Comparison of ENCODE assay signal across 1 cellular context in genomic region chr3:52547143-52547542, GRCh38.
TF ChIP-seq lines count a peak whose summit lies in the region.

No MANE protein-coding gene starts in this region.

TF ChIP-seq in GM12878, 131 proteins besides CTCF, POLR2A, EP300 and RAD21:
- no peak for TF ChIP-seq ETV6 (conservative IDR thresholded peaks at IDR 0.05 in 1 of 2, IDR thresholded peaks at IDR 0.05 in 1 of 2; ENCODE audit: borderline replicate concordance in 1 of 2, low read depth in 1 of 2)
- no peak for TF ChIP-seq SMC3 (IDR thresholded peaks at IDR 0.05; ENCODE audit: borderline replicate concordance, low read length)
- TF ChIP-seq CHD1 (IDR thresholded peaks at IDR 0.05; ENCODE audit: low read depth, low read length) = no peak
- TF ChIP-seq POLR2AphosphoS5 (IDR thresholded peaks at IDR 0.05; ENCODE audit: low read length) = no peak
- TF ChIP-seq EZH2 (IDR thresholded peaks at IDR 0.05; ENCODE audit: borderline replicate concordance, control insufficient read depth, low read depth, low read length) = no peak
- no peak for TF ChIP-seq EGR1 (IDR thresholded peaks at IDR 0.05; ENCODE audit: borderline replicate concordance in 1 of 2, low read depth in 2 of 2, low read length in 2 of 2)
- TF ChIP-seq, protein P1, sequence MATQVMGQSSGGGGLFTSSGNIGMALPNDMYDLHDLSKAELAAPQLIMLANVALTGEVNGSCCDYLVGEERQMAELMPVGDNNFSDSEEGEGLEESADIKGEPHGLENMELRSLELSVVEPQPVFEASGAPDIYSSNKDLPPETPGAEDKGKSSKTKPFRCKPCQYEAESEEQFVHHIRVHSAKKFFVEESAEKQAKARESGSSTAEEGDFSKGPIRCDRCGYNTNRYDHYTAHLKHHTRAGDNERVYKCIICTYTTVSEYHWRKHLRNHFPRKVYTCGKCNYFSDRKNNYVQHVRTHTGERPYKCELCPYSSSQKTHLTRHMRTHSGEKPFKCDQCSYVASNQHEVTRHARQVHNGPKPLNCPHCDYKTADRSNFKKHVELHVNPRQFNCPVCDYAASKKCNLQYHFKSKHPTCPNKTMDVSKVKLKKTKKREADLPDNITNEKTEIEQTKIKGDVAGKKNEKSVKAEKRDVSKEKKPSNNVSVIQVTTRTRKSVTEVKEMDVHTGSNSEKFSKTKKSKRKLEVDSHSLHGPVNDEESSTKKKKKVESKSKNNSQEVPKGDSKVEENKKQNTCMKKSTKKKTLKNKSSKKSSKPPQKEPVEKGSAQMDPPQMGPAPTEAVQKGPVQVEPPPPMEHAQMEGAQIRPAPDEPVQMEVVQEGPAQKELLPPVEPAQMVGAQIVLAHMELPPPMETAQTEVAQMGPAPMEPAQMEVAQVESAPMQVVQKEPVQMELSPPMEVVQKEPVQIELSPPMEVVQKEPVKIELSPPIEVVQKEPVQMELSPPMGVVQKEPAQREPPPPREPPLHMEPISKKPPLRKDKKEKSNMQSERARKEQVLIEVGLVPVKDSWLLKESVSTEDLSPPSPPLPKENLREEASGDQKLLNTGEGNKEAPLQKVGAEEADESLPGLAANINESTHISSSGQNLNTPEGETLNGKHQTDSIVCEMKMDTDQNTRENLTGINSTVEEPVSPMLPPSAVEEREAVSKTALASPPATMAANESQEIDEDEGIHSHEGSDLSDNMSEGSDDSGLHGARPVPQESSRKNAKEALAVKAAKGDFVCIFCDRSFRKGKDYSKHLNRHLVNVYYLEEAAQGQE (IDR thresholded peaks at IDR 0.05; ENCODE audit: low read depth, low read length) = no peak
- TF ChIP-seq, protein P2, sequence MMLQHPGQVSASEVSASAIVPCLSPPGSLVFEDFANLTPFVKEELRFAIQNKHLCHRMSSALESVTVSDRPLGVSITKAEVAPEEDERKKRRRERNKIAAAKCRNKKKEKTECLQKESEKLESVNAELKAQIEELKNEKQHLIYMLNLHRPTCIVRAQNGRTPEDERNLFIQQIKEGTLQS (IDR thresholded peaks at IDR 0.05; ENCODE audit: borderline replicate concordance, extremely low read depth, low read depth, low read length) = no peak
- no peak for TF ChIP-seq PAX8 (IDR thresholded peaks at IDR 0.05)
- no peak for TF ChIP-seq MYC (IDR thresholded peaks at IDR 0.05; ENCODE audit: insufficient read depth, insufficient read length, insufficient replicate concordance, low read length, severe bottlenecking)
- TF ChIP-seq, protein P3, sequence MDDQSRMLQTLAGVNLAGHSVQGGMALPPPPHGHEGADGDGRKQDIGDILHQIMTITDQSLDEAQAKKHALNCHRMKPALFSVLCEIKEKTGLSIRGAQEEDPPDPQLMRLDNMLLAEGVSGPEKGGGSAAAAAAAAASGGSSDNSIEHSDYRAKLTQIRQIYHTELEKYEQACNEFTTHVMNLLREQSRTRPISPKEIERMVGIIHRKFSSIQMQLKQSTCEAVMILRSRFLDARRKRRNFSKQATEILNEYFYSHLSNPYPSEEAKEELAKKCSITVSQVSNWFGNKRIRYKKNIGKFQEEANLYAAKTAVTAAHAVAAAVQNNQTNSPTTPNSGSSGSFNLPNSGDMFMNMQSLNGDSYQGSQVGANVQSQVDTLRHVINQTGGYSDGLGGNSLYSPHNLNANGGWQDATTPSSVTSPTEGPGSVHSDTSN (IDR thresholded peaks at IDR 0.05; ENCODE audit: insufficient replicate concordance, low read depth, low read length) = no peak
- no peak for TF ChIP-seq FOS (IDR thresholded peaks at IDR 0.05; ENCODE audit: borderline replicate concordance, extremely low read depth, insufficient read length)
- no peak for TF ChIP-seq MXI1 (IDR thresholded peaks at IDR 0.05; ENCODE audit: low read depth, low read length)
